Comparison of ENCODE assay signal across 22 cellular contexts in genomic region chr11:70506986-70507385, GRCh38.
"Had no signal": no experiment of that assay in that cellular context is flagged by ENCODE, and none has a peak within 500 bp of the region (broad histone marks: within the 10 kb centered on the region; RNA-seq: fewer than 3 reads in every experiment).

No MANE protein-coding gene starts in this region.

- H3K4me3 ChIP-seq: adrenal gland, ascending aorta, esophagus muscularis mucosa, heart right ventricle, left lung, prostate gland, tibial nerve had no signal

- DNase-seq: activated CD4-positive, alpha-beta T cell treated with anti-CD3 and anti-CD28 coated beads for 48 hours; activated CD4-positive, alpha-beta T cell treated with anti-CD3 and anti-CD28 coated beads, Interleukin-2, amount 50 U/mL, for 48 hours; activated CD8-positive, alpha-beta memory T cell treated with anti-CD3 and anti-CD28 coated beads for 24 hours; activated effector memory CD4-positive, alpha-beta T cell treated with anti-CD3 and anti-CD28 coated beads, Interleukin-2, amount 50 U/mL, for 16 hours; activated naive CD4-positive, alpha-beta T cell treated with anti-CD3 and anti-CD28 coated beads for 36 hours; activated naive CD8-positive, alpha-beta T cell treated with anti-CD3 and anti-CD28 coated beads for 36 hours; adrenal gland; brain microvascular endothelial cell; central memory CD4-positive, alpha-beta T cell; foreskin keratinocyte; heart right ventricle; stimulated activated CD4-positive, alpha-beta T cell treated with anti-CD3 and anti-CD28 coated beads, Interleukin-2, amount 100 ng/mL, for 48 hours; stimulated activated naive CD4-positive, alpha-beta T cell treated with Interleukin-2 at 50 U/mL for 16 hours; SW 1271; T-helper 9 cell had no signal

- H3K4me1 ChIP-seq: adrenal gland, ascending aorta, esophagus muscularis mucosa, foreskin keratinocyte, heart right ventricle, left lung, prostate gland, tibial nerve had no signal

- H3K27me3 ChIP-seq: adrenal gland, ascending aorta, brain microvascular endothelial cell, esophagus muscularis mucosa, foreskin keratinocyte, left lung, tibial nerve had no signal

- H3K9me3 ChIP-seq: adrenal gland, prostate gland had no signal

- FAIRE-seq: TTC549 had no signal

- H3K27ac ChIP-seq: adrenal gland, ascending aorta, brain microvascular endothelial cell, esophagus muscularis mucosa, foreskin keratinocyte, heart right ventricle, left lung, prostate gland, tibial nerve, VCaP had no signal

- H3K36me3 ChIP-seq: adrenal gland, ascending aorta, brain microvascular endothelial cell, esophagus muscularis mucosa, heart right ventricle, left lung, prostate gland, tibial nerve had no signal
